ENCODE assay signal across 1 cellular context in genomic region chr7:5523712-5524561, GRCh38.
TF ChIP-seq lines count a peak whose summit lies in the region.

No MANE protein-coding gene starts in this region.

TF ChIP-seq in WTC11, 78 proteins besides CTCF, POLR2A, EP300 and RAD21 (continued from another document):
- TF ChIP-seq AR (CRISPR knock-in tag; IDR thresholded peaks at IDR 0.05) (peak; percentile 91), ATF3 (CRISPR knock-in tag; conservative IDR thresholded peaks at IDR 0.05) (peak; percentile 35; the same call in 1 of the 2 replicates), GTF2I (CRISPR knock-in tag; conservative IDR thresholded peaks at IDR 0.05) (peak; percentile 80; the same call in 1 of the 2 replicates), RORB (CRISPR knock-in tag; IDR thresholded peaks at IDR 0.05) (peak; percentile 16; the same call in 1 of the 2 replicates), FOXP1 (CRISPR knock-in tag; IDR thresholded peaks at IDR 0.05; ENCODE audit: borderline replicate concordance) (0 out of 2 replicates have a peak, but pooled peaks have one; percentile 14), EMX1 (CRISPR knock-in tag; IDR thresholded peaks at IDR 0.05) (peak; percentile 95), ZNF671 (CRISPR knock-in tag; IDR thresholded peaks at IDR 0.05) (peak; percentile 96)
